In the genomic region with DNA sequence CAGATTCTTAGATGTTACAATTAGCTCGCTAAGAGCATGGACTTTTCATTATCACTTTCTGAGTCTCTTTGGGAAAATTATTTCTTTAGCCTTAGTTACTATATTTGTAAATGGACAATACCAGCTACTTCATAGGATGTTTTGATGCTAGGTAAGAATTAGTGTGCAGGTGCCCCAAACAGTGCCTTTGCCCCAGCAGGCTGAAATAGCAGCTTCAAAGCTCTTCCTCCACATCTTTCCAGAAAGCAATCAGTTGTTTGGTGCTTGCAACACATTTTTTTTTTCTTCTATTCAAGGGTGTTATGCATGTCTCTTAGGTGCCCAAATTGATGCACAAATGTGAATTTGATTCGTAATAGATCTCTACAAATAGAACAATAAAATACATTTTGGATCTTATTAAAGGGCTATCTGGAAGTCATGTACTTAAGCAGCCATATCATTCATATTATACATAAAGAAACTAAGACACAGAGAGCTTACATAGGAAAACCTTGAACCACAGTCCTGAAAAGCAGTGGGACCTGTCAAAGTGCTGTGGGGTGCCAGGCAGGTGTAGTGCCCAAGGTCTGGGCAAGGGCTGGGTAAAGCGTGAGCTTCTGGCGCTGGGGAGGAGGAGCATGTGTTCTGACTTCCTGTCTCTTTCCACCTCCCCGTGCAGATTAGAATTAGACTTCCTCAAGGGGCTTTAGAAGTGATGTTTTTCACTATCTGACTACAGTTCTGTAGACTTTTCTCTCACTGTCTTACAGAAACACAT, we compare ENCODE assay signal across 9 cellular contexts.
DNase-seq lines count a peak whose midpoint lies in the region; ATAC-seq and TF ChIP-seq lines count a peak whose summit lies in the region.
"Had no signal": no experiment of that assay in that cellular context is flagged by ENCODE, and none has a peak within 500 bp of the region (broad histone marks: within the 10 kb centered on the region; RNA-seq: fewer than 3 reads in every experiment).

No MANE protein-coding gene starts in this region.

- intact Hi-C loops in body of pancreas (cut with DNase I) = no loop called here

- TF ChIP-seq EP300 in gastroesophageal sphincter (IDR thresholded peaks at IDR 0.05) = no peak

- H3K9me3 ChIP-seq in body of pancreas (no peaks in the 10 kb centered on the region), gastroesophageal sphincter (no peaks in the 10 kb centered on the region)
- H3K9me3 ChIP-seq: SJSA1 had no signal

- peaks cover 88% of the 10 kb centered on the region for H3K4me1 ChIP-seq in body of pancreas
- H3K4me1 ChIP-seq in gastroesophageal sphincter = peaks cover 3 to 91% (median 17%) of the 10 kb centered on the region in 3 donors

- TF ChIP-seq POLR2A in body of pancreas (IDR thresholded peaks at IDR 0.05) (no peak), gastroesophageal sphincter (IDR thresholded peaks at IDR 0.05) (no peak)

- H3K27ac ChIP-seq in body of pancreas (peak overlapping the region in 3 of 4 donors; percentile 22 to 80 (median 66)), gastroesophageal sphincter (no peak overlapping the region)
- H3K27ac ChIP-seq: SJSA1 had no signal

- H3K27me3 ChIP-seq in body of pancreas (no peaks in the 10 kb centered on the region), gastroesophageal sphincter (no peaks in the 10 kb centered on the region)
- H3K27me3 ChIP-seq: SJSA1 had no signal

- H3K36me3 ChIP-seq in body of pancreas (replicated peaks in 1 of 2; ENCODE audit: insufficient read depth in 1 of 2, low read depth in 2 of 2) (no peaks in the 10 kb centered on the region), gastroesophageal sphincter (no peaks in the 10 kb centered on the region)
- H3K36me3 ChIP-seq: SJSA1 had no signal

- ATAC-seq in body of pancreas (peak; percentile 49), gastroesophageal sphincter (no peak)

- WGBS in body of pancreas, 2 donors = 26 to 29% methylated on average over 5 of the region's 5 CpGs
- WGBS in gastroesophageal sphincter (ENCODE audit: low coverage in 1 of 2), 2 donors = 61 to 87% methylated on average over 4 to 5 of the region's 5 CpGs

- peak; percentile 28 for DNase-seq in activated T-cell treated with anti-CD3 and anti-CD28 coated beads for 1 hour (ENCODE audit: low read depth)
- no peak for DNase-seq in activated T-cell treated with anti-CD3 and anti-CD28 coated beads for 4 hours
- DNase-seq in NOMO-1 treated with dmso at 0.1 percent for 144 hours (lab: John Stamatoyannopoulos, UW; ENCODE audit: unreplicated experiment) = peak; percentile 61
- peak; percentile 56 to 75 (median 69) for DNase-seq in body of pancreas
- peak; percentile 47 for DNase-seq in stimulated activated CD8-positive, alpha-beta memory T cell treated with anti-CD3 and anti-CD28 coated beads, Interleukin-4, amount 100 ng/mL, for 48 hours
- DNase-seq in NCI-H82 (lab: John Stamatoyannopoulos, UW) = no peak
- no peak for DNase-seq in mucosa of gallbladder (ENCODE audit: low spot score)

- no peak overlapping the region for H3K4me3 ChIP-seq in body of pancreas
- H3K4me3 ChIP-seq in gastroesophageal sphincter = no peak overlapping the region
- H3K4me3 ChIP-seq: SJSA1 had no signal

- no peak for TF ChIP-seq CTCF in body of pancreas (IDR thresholded peaks at IDR 0.05)
- no peak for TF ChIP-seq CTCF in gastroesophageal sphincter (IDR thresholded peaks at IDR 0.05)

Comparison
In these comparisons a context has a peak if more than half of its experiments do, and no peak if none do; other contexts are left out.
1. DNase-seq: peak in activated T-cell treated with anti-CD3 and anti-CD28 coated beads for 1 hour (single experiment), NOMO-1 treated with dmso at 0.1 percent for 144 hours (single experiment), body of pancreas (4 of 4) and stimulated activated CD8-positive, alpha-beta memory T cell treated with anti-CD3 and anti-CD28 coated beads, Interleukin-4, amount 100 ng/mL, for 48 hours (single experiment); none in activated T-cell treated with anti-CD3 and anti-CD28 coated beads for 4 hours (single experiment), NCI-H82 (single experiment) and mucosa of gallbladder (single experiment).
2. H3K27ac ChIP-seq: peak in body of pancreas (3 of 4); none in gastroesophageal sphincter (0 of 4).